In the genomic region with DNA sequence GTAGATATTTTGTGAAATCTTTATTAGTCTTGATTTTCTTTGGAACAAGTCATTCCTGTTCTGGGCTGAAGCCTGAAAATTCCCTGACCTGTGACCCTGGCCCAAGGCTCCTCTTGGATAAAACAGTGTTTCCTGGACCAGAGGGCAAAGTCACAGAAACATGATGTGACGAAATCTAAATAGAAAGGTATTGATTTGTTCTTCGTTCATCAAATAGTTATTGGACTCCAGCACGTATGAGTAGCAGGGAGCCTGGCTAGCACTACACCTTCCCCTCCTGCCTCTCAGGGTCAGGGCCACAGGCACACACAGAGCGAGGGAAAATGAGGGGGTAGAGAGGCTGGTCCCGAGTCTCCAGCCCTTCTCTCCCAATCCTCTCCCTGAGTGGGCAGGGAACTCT, we compare ENCODE assay signal across 1 cellular context.
A peak's percentile ranks its signal among the peaks of the same experiment; 100 is the strongest.
TF ChIP-seq lines count a peak whose summit lies in the region.

No MANE protein-coding gene starts in this region.

TF ChIP-seq in HepG2, 621 proteins besides CTCF, POLR2A, EP300 and RAD21 (continued from another document and continues in another):
- TF ChIP-seq, protein P1, sequence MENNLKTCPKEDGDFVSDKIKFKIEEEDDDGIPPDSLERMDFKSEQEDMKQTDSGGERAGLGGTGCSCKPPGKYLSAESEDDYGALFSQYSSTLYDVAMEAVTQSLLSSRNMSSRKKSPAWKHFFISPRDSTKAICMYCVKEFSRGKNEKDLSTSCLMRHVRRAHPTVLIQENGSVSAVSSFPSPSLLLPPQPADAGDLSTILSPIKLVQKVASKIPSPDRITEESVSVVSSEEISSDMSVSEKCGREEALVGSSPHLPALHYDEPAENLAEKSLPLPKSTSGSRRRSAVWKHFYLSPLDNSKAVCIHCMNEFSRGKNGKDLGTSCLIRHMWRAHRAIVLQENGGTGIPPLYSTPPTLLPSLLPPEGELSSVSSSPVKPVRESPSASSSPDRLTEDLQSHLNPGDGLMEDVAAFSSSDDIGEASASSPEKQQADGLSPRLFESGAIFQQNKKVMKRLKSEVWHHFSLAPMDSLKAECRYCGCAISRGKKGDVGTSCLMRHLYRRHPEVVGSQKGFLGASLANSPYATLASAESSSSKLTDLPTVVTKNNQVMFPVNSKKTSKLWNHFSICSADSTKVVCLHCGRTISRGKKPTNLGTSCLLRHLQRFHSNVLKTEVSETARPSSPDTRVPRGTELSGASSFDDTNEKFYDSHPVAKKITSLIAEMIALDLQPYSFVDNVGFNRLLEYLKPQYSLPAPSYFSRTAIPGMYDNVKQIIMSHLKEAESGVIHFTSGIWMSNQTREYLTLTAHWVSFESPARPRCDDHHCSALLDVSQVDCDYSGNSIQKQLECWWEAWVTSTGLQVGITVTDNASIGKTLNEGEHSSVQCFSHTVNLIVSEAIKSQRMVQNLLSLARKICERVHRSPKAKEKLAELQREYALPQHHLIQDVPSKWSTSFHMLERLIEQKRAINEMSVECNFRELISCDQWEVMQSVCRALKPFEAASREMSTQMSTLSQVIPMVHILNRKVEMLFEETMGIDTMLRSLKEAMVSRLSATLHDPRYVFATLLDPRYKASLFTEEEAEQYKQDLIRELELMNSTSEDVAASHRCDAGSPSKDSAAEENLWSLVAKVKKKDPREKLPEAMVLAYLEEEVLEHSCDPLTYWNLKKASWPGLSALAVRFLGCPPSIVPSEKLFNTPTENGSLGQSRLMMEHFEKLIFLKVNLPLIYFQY (CRISPR knock-in tag; IDR thresholded peaks at IDR 0.05; ENCODE audit: borderline replicate concordance): peak; percentile 97
- TF ChIP-seq EEA1 (CRISPR knock-in tag; IDR thresholded peaks at IDR 0.05; ENCODE audit: borderline replicate concordance) (no peak), PAX8 (CRISPR knock-in tag; IDR thresholded peaks at IDR 0.05; ENCODE audit: borderline replicate concordance) (no peak), ZNF331 (CRISPR knock-in tag; IDR thresholded peaks at IDR 0.05) (peak; percentile 89; the same call in 1 of the 2 replicates), AGO1 (IDR thresholded peaks at IDR 0.05; ENCODE audit: low read depth, low read length, poor library complexity, severe bottlenecking) (no peak), NFYB (CRISPR knock-in tag; IDR thresholded peaks at IDR 0.05) (no peak), FOXJ3 (CRISPR knock-in tag; IDR thresholded peaks at IDR 0.05; ENCODE audit: borderline replicate concordance) (peak; percentile 97), STAG1 (CRISPR knock-in tag; IDR thresholded peaks at IDR 0.05) (no peak), IRX3 (CRISPR knock-in tag; IDR thresholded peaks at IDR 0.05; ENCODE audit: borderline replicate concordance, low read depth) (no peak), ZNF3 (CRISPR knock-in tag; IDR thresholded peaks at IDR 0.05) (no peak), REL (CRISPR knock-in tag; conservative IDR thresholded peaks at IDR 0.05) (no peak), HOXA7 (CRISPR knock-in tag; IDR thresholded peaks at IDR 0.05) (no peak), ZNF253 (CRISPR knock-in tag; IDR thresholded peaks at IDR 0.05; ENCODE audit: borderline replicate concordance) (no peak), SMC3 (IDR thresholded peaks at IDR 0.05; ENCODE audit: low read length) (peak; percentile 33; the same call in 1 of the 2 replicates), HCFC1 (IDR thresholded peaks at IDR 0.05; ENCODE audit: low read depth, low read length) (no peak), MTF1 (CRISPR knock-in tag; IDR thresholded peaks at IDR 0.05) (no peak), ZNF746 (CRISPR knock-in tag; IDR thresholded peaks at IDR 0.05) (peak; percentile 83), NBN (conservative IDR thresholded peaks at IDR 0.05) (no peak), SOX13 (IDR thresholded peaks at IDR 0.05) (peak; percentile 81; the same call in 1 of the 2 replicates), SOX13 (CRISPR knock-in tag; conservative IDR thresholded peaks at IDR 0.05 in 1 of 2, IDR thresholded peaks at IDR 0.05 in 1 of 2) (peak in 1 of 2 experiments; percentile 89; a peak in 2 of 4 replicates), DMAP1 (CRISPR knock-in tag; IDR thresholded peaks at IDR 0.05) (peak; percentile 49; the same call in 1 of the 2 replicates), ZNF33B (CRISPR knock-in tag; IDR thresholded peaks at IDR 0.05) (0 out of 2 replicates have a peak, but pooled peaks have one; percentile 54)
- TF ChIP-seq, protein P2, sequence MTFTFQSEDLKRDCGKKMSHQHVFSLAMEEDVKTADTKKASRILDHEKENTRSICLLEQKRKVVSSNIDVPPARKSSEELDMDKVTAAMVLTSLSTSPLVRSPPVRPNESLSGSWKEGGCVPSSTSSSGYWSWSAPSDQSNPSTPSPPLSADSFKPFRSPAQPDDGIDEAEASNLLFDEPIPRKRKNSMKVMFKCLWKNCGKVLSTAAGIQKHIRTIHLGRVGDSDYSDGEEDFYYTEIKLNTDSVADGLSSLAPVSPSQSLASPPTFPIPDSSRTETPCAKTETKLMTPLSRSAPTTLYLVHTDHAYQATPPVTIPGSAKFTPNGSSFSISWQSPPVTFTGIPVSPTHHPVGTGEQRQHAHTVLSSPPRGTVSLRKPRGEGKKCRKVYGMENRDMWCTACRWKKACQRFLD (CRISPR knock-in tag; IDR thresholded peaks at IDR 0.05; ENCODE audit: borderline replicate concordance): no peak
- TF ChIP-seq, protein P3, sequence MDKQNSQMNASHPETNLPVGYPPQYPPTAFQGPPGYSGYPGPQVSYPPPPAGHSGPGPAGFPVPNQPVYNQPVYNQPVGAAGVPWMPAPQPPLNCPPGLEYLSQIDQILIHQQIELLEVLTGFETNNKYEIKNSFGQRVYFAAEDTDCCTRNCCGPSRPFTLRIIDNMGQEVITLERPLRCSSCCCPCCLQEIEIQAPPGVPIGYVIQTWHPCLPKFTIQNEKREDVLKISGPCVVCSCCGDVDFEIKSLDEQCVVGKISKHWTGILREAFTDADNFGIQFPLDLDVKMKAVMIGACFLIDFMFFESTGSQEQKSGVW (CRISPR knock-in tag; IDR thresholded peaks at IDR 0.05; ENCODE audit: borderline replicate concordance): no peak
- TF ChIP-seq, protein P4, sequence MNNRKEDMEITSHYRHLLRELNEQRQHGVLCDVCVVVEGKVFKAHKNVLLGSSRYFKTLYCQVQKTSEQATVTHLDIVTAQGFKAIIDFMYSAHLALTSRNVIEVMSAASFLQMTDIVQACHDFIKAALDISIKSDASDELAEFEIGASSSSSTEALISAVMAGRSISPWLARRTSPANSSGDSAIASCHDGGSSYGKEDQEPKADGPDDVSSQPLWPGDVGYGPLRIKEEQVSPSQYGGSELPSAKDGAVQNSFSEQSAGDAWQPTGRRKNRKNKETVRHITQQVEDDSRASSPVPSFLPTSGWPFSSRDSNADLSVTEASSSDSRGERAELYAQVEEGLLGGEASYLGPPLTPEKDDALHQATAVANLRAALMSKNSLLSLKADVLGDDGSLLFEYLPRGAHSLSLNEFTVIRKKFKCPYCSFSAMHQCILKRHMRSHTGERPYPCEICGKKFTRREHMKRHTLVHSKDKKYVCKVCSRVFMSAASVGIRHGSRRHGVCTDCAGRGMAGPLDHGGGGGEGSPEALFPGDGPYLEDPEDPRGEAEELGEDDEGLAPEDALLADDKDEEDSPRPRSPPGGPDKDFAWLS (CRISPR knock-in tag; IDR thresholded peaks at IDR 0.05; ENCODE audit: borderline replicate concordance): no peak
- TF ChIP-seq, protein P5, sequence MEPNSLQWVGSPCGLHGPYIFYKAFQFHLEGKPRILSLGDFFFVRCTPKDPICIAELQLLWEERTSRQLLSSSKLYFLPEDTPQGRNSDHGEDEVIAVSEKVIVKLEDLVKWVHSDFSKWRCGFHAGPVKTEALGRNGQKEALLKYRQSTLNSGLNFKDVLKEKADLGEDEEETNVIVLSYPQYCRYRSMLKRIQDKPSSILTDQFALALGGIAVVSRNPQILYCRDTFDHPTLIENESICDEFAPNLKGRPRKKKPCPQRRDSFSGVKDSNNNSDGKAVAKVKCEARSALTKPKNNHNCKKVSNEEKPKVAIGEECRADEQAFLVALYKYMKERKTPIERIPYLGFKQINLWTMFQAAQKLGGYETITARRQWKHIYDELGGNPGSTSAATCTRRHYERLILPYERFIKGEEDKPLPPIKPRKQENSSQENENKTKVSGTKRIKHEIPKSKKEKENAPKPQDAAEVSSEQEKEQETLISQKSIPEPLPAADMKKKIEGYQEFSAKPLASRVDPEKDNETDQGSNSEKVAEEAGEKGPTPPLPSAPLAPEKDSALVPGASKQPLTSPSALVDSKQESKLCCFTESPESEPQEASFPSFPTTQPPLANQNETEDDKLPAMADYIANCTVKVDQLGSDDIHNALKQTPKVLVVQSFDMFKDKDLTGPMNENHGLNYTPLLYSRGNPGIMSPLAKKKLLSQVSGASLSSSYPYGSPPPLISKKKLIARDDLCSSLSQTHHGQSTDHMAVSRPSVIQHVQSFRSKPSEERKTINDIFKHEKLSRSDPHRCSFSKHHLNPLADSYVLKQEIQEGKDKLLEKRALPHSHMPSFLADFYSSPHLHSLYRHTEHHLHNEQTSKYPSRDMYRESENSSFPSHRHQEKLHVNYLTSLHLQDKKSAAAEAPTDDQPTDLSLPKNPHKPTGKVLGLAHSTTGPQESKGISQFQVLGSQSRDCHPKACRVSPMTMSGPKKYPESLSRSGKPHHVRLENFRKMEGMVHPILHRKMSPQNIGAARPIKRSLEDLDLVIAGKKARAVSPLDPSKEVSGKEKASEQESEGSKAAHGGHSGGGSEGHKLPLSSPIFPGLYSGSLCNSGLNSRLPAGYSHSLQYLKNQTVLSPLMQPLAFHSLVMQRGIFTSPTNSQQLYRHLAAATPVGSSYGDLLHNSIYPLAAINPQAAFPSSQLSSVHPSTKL (CRISPR knock-in tag; IDR thresholded peaks at IDR 0.05): peak; percentile 97
- TF ChIP-seq, protein P6, sequence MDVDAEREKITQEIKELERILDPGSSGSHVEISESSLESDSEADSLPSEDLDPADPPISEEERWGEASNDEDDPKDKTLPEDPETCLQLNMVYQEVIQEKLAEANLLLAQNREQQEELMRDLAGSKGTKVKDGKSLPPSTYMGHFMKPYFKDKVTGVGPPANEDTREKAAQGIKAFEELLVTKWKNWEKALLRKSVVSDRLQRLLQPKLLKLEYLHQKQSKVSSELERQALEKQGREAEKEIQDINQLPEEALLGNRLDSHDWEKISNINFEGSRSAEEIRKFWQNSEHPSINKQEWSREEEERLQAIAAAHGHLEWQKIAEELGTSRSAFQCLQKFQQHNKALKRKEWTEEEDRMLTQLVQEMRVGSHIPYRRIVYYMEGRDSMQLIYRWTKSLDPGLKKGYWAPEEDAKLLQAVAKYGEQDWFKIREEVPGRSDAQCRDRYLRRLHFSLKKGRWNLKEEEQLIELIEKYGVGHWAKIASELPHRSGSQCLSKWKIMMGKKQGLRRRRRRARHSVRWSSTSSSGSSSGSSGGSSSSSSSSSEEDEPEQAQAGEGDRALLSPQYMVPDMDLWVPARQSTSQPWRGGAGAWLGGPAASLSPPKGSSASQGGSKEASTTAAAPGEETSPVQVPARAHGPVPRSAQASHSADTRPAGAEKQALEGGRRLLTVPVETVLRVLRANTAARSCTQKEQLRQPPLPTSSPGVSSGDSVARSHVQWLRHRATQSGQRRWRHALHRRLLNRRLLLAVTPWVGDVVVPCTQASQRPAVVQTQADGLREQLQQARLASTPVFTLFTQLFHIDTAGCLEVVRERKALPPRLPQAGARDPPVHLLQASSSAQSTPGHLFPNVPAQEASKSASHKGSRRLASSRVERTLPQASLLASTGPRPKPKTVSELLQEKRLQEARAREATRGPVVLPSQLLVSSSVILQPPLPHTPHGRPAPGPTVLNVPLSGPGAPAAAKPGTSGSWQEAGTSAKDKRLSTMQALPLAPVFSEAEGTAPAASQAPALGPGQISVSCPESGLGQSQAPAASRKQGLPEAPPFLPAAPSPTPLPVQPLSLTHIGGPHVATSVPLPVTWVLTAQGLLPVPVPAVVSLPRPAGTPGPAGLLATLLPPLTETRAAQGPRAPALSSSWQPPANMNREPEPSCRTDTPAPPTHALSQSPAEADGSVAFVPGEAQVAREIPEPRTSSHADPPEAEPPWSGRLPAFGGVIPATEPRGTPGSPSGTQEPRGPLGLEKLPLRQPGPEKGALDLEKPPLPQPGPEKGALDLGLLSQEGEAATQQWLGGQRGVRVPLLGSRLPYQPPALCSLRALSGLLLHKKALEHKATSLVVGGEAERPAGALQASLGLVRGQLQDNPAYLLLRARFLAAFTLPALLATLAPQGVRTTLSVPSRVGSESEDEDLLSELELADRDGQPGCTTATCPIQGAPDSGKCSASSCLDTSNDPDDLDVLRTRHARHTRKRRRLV (CRISPR knock-in tag; IDR thresholded peaks at IDR 0.05): no peak
- TF ChIP-seq, protein P7, sequence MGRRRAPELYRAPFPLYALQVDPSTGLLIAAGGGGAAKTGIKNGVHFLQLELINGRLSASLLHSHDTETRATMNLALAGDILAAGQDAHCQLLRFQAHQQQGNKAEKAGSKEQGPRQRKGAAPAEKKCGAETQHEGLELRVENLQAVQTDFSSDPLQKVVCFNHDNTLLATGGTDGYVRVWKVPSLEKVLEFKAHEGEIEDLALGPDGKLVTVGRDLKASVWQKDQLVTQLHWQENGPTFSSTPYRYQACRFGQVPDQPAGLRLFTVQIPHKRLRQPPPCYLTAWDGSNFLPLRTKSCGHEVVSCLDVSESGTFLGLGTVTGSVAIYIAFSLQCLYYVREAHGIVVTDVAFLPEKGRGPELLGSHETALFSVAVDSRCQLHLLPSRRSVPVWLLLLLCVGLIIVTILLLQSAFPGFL (CRISPR knock-in tag; IDR thresholded peaks at IDR 0.05): no peak
- TF ChIP-seq, protein P8, sequence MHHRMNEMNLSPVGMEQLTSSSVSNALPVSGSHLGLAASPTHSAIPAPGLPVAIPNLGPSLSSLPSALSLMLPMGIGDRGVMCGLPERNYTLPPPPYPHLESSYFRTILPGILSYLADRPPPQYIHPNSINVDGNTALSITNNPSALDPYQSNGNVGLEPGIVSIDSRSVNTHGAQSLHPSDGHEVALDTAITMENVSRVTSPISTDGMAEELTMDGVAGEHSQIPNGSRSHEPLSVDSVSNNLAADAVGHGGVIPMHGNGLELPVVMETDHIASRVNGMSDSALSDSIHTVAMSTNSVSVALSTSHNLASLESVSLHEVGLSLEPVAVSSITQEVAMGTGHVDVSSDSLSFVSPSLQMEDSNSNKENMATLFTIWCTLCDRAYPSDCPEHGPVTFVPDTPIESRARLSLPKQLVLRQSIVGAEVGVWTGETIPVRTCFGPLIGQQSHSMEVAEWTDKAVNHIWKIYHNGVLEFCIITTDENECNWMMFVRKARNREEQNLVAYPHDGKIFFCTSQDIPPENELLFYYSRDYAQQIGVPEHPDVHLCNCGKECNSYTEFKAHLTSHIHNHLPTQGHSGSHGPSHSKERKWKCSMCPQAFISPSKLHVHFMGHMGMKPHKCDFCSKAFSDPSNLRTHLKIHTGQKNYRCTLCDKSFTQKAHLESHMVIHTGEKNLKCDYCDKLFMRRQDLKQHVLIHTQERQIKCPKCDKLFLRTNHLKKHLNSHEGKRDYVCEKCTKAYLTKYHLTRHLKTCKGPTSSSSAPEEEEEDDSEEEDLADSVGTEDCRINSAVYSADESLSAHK (CRISPR knock-in tag; IDR thresholded peaks at IDR 0.05; ENCODE audit: borderline replicate concordance): no peak
